8 cellular contexts compared by ENCODE assay signal in the genomic region with DNA sequence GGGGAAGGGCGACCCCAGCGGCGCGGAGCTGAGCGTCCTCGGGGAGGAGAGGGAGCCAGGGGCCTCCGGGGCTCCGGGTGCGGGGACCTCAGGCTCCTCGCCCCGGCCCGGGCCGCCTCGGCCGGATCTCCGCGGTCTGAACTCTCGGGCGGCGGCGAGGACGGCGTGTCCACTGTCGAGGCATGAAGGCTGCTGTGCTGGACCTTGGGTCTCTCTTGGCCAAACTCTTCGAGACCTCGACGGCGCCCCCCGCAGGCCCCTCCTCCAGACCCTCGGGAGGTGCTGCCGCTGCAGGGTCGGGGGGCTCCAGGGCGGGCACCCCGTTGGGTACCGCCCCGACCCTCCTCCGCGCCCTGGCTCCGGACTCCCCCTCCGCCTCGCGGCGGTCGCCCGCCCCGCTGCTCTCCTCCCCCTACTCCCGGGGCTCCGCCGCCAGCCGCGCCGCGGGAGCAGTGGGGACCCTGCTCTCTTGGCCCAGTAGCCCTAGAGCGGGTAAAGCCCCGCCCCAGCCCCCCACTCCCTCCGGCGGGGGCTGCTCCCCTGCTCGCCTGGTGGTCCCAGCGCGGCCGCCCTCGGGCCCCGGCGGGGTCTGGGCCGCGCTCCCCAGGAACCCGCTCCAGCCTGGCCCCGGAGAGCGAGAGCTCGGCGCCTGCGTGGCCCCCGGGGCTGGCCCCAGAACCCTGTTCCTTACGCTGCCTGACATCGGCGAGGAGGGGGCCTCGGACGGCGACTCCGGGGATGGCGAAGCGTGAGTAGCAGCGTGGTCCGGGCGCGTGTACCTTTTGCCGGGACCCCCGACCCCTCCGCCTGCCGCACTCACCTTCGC. TPM values are rescaled to one million over a fixed set of nuclear protein-coding genes. Genes with fewer than 3 reads are reported as not detected.
A peak's percentile ranks its signal among the peaks of the same experiment; 100 is the strongest.
DNase-seq lines count a peak whose midpoint lies in the region; ATAC-seq and TF ChIP-seq lines count a peak whose summit lies in the region.

No MANE protein-coding gene starts in this region.

- peaks cover 41% of the 10 kb centered on the region for H3K27me3 ChIP-seq in HUES64 (ENCODE audit: insufficient read depth, low read length)
- H3K27me3 ChIP-seq in thyroid gland, result no peaks in the 10 kb centered on the region

- WGBS in HUES64, result 2% methylated on average over 91 of the region's 91 CpGs
- 4 to 7% methylated on average over 34 to 44 of the region's 91 CpGs for WGBS in lower leg skin, 2 donors
- WGBS in thyroid gland, 2 donors, result 0 to 4% methylated on average over 16 to 25 of the region's 91 CpGs

- H3K4me1 ChIP-seq in HUES64 (ENCODE audit: insufficient read depth, low read length) (peaks cover 12% of the 10 kb centered on the region), thyroid gland (peaks cover 0 to 3% of the 10 kb centered on the region in 2 donors)

- peak overlapping the region; percentile 49 for H3K9ac ChIP-seq in HUES64 (ENCODE audit: low read depth, low read length)

- H3K4me3 ChIP-seq in HUES64 (ENCODE audit: low read length) (peak overlapping the region; percentile 59), cardiac fibroblast (replicated peaks in 1 of 2; ENCODE audit: low read depth in 2 of 2, low read length in 2 of 2) (peak overlapping the region; percentile 36 to 39), lower leg skin (ENCODE audit: low read depth, poor library complexity, severe bottlenecking) (peak overlapping the region; percentile 17), thyroid gland (replicated peaks in 1 of 3) (peak overlapping the region; percentile 29 to 72 (median 71))

- no peak overlapping the region for H3K27ac ChIP-seq in HUES64 (ENCODE audit: low read depth, low read length)
- peak overlapping the region in 2 of 3 donors; percentile 18 to 21 for H3K27ac ChIP-seq in thyroid gland

- TF ChIP-seq CTCF in cardiac fibroblast (IDR thresholded peaks at IDR 0.05; ENCODE audit: low read depth, low read length) (no peak), lower leg skin (IDR thresholded peaks at IDR 0.05) (no peak), thyroid gland (IDR thresholded peaks at IDR 0.05) (no peak)

- DNase-seq in EL (peak; percentile 2), cardiac fibroblast (ENCODE audit: low read depth in 2 of 2) (no peak), lower leg skin (ENCODE audit: low spot score in 2 of 2) (no peak), thyroid gland (peak; percentile 31 to 43), cerebellar nuclear complex (lab: John Stamatoyannopoulos, UW) (no peak), posterior vena cava (ENCODE audit: low spot score) (no peak)

- H3K9me3 ChIP-seq in HUES64 (ENCODE audit: insufficient read depth, low read depth, low read length), result no peaks in the 10 kb centered on the region
- no peaks in the 10 kb centered on the region for H3K9me3 ChIP-seq in thyroid gland

- TF ChIP-seq POLR2A in lower leg skin (IDR thresholded peaks at IDR 0.05) (no peak), thyroid gland (IDR thresholded peaks at IDR 0.05) (no peak)

- intact Hi-C loops in lower leg skin (cut with DNase I; ENCODE audit: low total_unique reads), result no loop called here
- intact Hi-C loops in thyroid gland (cut with DNase I), result no loop called here
- intact Hi-C loops in posterior vena cava (cut with DNase I), result no loop called here

- peak; percentile 35 for ATAC-seq in GM21381 (IDR thresholded peaks at IDR 0.05; ENCODE audit: unreplicated experiment)

- H3K36me3 ChIP-seq in HUES64 (ENCODE audit: insufficient read depth, low read length) (no peaks in the 10 kb centered on the region), thyroid gland (no peaks in the 10 kb centered on the region)

RNA-seq across cellular contexts. Expression of a gene that starts 0.6 kb away (rescaled TPM):
- 5.2 TPM for polyA plus RNA-seq in HUES64 (2013, experiment 1 of 2)
- polyA plus RNA-seq in HUES64 (2013, experiment 2 of 2), result 4.4 TPM
- total RNA-seq in lower leg skin (1 to 10 TPM in 3 of 4 donors, under 1 TPM in 1; 0.59 to 4.7 (median 2.7) TPM), thyroid gland (10 to 100 TPM in 2 of 4 donors, 1 to 10 TPM in 2; 8.1 to 13.4 (median 9.7) TPM), posterior vena cava (10 to 100 TPM; 10.1 to 16.5 TPM)

RNA-seq across cellular contexts. Expression of a gene that starts 36.2 kb away (rescaled TPM):
- polyA plus RNA-seq in HUES64 (2013, experiment 1 of 2), result 1.00 TPM
- polyA plus RNA-seq in HUES64 (2013, experiment 2 of 2), result 0.95 TPM
- total RNA-seq in lower leg skin (1 to 10 TPM; 3.8 to 6.4 (median 5.2) TPM), thyroid gland (10 to 100 TPM in 2 of 4 donors, 1 to 10 TPM in 2; 6.5 to 13.1 (median 10.0) TPM), posterior vena cava (10 to 100 TPM in 1 of 2 donors, 1 to 10 TPM in 1; 8.3 to 13.8 TPM)

Comparison
In these comparisons a context has a peak if more than half of its experiments do, and no peak if none do; other contexts are left out.
1. DNase-seq: peak in EL (single experiment) and thyroid gland (2 of 2); none in cardiac fibroblast (0 of 2), lower leg skin (0 of 2), cerebellar nuclear complex (0 of 2) and posterior vena cava (single experiment).
2. H3K4me3 ChIP-seq: peak in every context shown above with its lines; median percentile 71 in thyroid gland; 59 in HUES64; 38 in cardiac fibroblast; 17 in lower leg skin.